In genomic region chr19:18461471-18461870, GRCh38 we compare ENCODE assay signal across 14 cellular contexts. TPM values are rescaled to one million over a fixed set of nuclear protein-coding genes. Genes with fewer than 3 reads are reported as not detected.
DNase-seq lines count a peak whose midpoint lies in the region; ATAC-seq and TF ChIP-seq lines count a peak whose summit lies in the region.
"Had no signal": no experiment of that assay in that cellular context is flagged by ENCODE, and none has a peak within 500 bp of the region (broad histone marks: within the 10 kb centered on the region; RNA-seq: fewer than 3 reads in every experiment).

No MANE protein-coding gene starts in this region.

- H3K27ac Mint-ChIP-seq in activated T-cell treated with anti-CD3 and anti-CD28 coated beads, Interleukin-2, amount 50 U/mL, for 24 hours, result peak overlapping the region; percentile 61
- H3K27ac Mint-ChIP-seq in activated B cell treated with CpG ODN at 0.5 μM for 24 hours, result peak overlapping the region; percentile 16
- peak overlapping the region; percentile 53 for H3K27ac Mint-ChIP-seq in memory B cell
- H3K27ac Mint-ChIP-seq: CD4-positive, CD25-positive, alpha-beta regulatory T cell; stimulated activated effector memory CD8-positive, alpha-beta T cell treated with anti-CD3 and anti-CD28 coated beads, Interleukin-12 subunit alpha, Interleukin-12 subunit beta, amount 100 ng/mL, for 72 hours had no signal

- intact Hi-C loops in activated B cell treated with CpG ODN at 0.5 μM for 24 hours (cut with micrococcal nuclease), result loop anchor here (10.0 kb wide), 1 partner anchor 673 kb away; the partner anchor contains the start of gene TMEM161A

- CTCF ChIA-PET in activated B cell treated with CpG ODN at 0.5 μM for 24 hours (lab: Charles Lee), result interaction anchor here (0.7 to 1.5 kb wide), 5 partner anchors 9 to 386 kb away, joined by 3 to 8 read pairs (median 4); partner anchors contain the start of genes ELL and KXD1

- H3K36me3 ChIP-seq in thoracic aorta (peaks cover 8% of the 10 kb centered on the region), brain microvascular endothelial cell (replicated peaks) (peaks cover 34% of the 10 kb centered on the region)

- H3K27me3 ChIP-seq in thoracic aorta (replicated peaks; ENCODE audit: insufficient read depth) (no peaks in the 10 kb centered on the region), brain microvascular endothelial cell (replicated peaks) (no peaks in the 10 kb centered on the region)
- H3K27me3 ChIP-seq: left lung had no signal

- ATAC-seq in activated B cell treated with CpG ODN at 0.5 μM for 24 hours (ENCODE audit: low read depth), result no peak
- ATAC-seq in memory B cell (ENCODE audit: low read depth), result no peak
- no peak for ATAC-seq in thoracic aorta (ENCODE audit: insufficient number of reproducible peaks, low FRiP score, low read depth)
- no peak for ATAC-seq in HG03342 (IDR thresholded peaks at IDR 0.05; ENCODE audit: unreplicated experiment)

- H3K27me3 Mint-ChIP-seq in activated T-cell treated with anti-CD3 and anti-CD28 coated beads, Interleukin-2, amount 50 U/mL, for 24 hours, result no peaks in the 10 kb centered on the region
- H3K27me3 Mint-ChIP-seq in activated B cell treated with CpG ODN at 0.5 μM for 24 hours (no peaks in the 10 kb centered on the region), memory B cell (no peaks in the 10 kb centered on the region)
- H3K27me3 Mint-ChIP-seq: CD4-positive, CD25-positive, alpha-beta regulatory T cell; IgD-negative memory B cell had no signal

- TF ChIP-seq CTCF in activated B cell treated with CpG ODN at 0.5 μM for 24 hours (IDR thresholded peaks at IDR 0.05) (no peak), thoracic aorta (IDR thresholded peaks at IDR 0.05) (no peak), brain microvascular endothelial cell (IDR thresholded peaks at IDR 0.05; ENCODE audit: low read depth, low read length, missing control alignments) (no peak)

- H3K4me1 Mint-ChIP-seq in activated T-cell treated with anti-CD3 and anti-CD28 coated beads, Interleukin-2, amount 50 U/mL, for 24 hours (ENCODE audit: low read depth), result peaks cover 2% of the 10 kb centered on the region
- H3K4me1 Mint-ChIP-seq in activated B cell treated with CpG ODN at 0.5 μM for 24 hours (peaks cover 2% of the 10 kb centered on the region), memory B cell (peaks cover 8% of the 10 kb centered on the region)

- in situ Hi-C loops in KBM-7 (cut with MboI; ENCODE audit: low pct_unique_long_range_greater_than_20kb, low sequenced_read_pairs), result loop anchor here (25.0 kb wide), 1 partner anchor 401 kb away; no protein-coding TSS in a partner anchor
- in situ Hi-C loops in brain microvascular endothelial cell (cut with HindIII; ENCODE audit: low pct_ligation_motif_present, low sequenced_read_pairs), result no loop called here

- H3K27ac ChIP-seq in thoracic aorta (peak overlapping the region; percentile 89 to 95), brain microvascular endothelial cell (no peak overlapping the region)

- no peak overlapping the region for H3K4me3 Mint-ChIP-seq in activated T-cell treated with anti-CD3 and anti-CD28 coated beads, Interleukin-2, amount 50 U/mL, for 24 hours
- H3K4me3 Mint-ChIP-seq in activated B cell treated with CpG ODN at 0.5 μM for 24 hours, result no peak overlapping the region
- no peak overlapping the region for H3K4me3 Mint-ChIP-seq in memory B cell
- H3K4me3 Mint-ChIP-seq: CD4-positive, CD25-positive, alpha-beta regulatory T cell; nephron progenitor cell; stimulated activated effector memory CD8-positive, alpha-beta T cell treated with anti-CD3 and anti-CD28 coated beads, Interleukin-12 subunit alpha, Interleukin-12 subunit beta, amount 100 ng/mL, for 72 hours had no signal

- POLR2A ChIA-PET in activated B cell treated with CpG ODN at 0.5 μM for 24 hours (lab: Charles Lee), result interaction anchor here (0.7 to 1.0 kb wide), 5 partner anchors 21 to 182 kb away, joined by 3 to 9 read pairs (median 5); no protein-coding TSS in a partner anchor

- H3K9me3 ChIP-seq in thoracic aorta, result no peaks in the 10 kb centered on the region
- H3K9me3 ChIP-seq: left lung had no signal

- no peak for DNase-seq in activated T-cell treated with anti-CD3 and anti-CD28 coated beads, Interleukin-2, amount 50 U/mL, for 24 hours
- DNase-seq in activated T-cell treated with anti-CD3 and anti-CD28 coated beads, Interleukin-2, amount 50 U/mL, for 1 hour, result no peak
- DNase-seq in activated B cell treated with CpG ODN at 0.5 μM for 24 hours (no peak), memory B cell (ENCODE audit: low spot score in 2 of 2) (no peak), thoracic aorta (ENCODE audit: low spot score) (no peak), KBM-7 (no peak), brain microvascular endothelial cell (no peak)
- DNase-seq: amniotic stem cell had no signal

- peaks cover 35 to 66% of the 10 kb centered on the region in 2 donors for H3K4me1 ChIP-seq in thoracic aorta (ENCODE audit: control insufficient read depth in 1 of 2, low read depth in 2 of 2)

- H3K9me3 Mint-ChIP-seq in activated T-cell treated with anti-CD3 and anti-CD28 coated beads, Interleukin-2, amount 50 U/mL, for 24 hours, result no peaks in the 10 kb centered on the region
- no peaks in the 10 kb centered on the region for H3K9me3 Mint-ChIP-seq in activated B cell treated with CpG ODN at 0.5 μM for 24 hours
- no peaks in the 10 kb centered on the region for H3K9me3 Mint-ChIP-seq in memory B cell
- H3K9me3 Mint-ChIP-seq: IgD-negative memory B cell; nephron progenitor cell; stimulated activated effector memory CD8-positive, alpha-beta T cell treated with anti-CD3 and anti-CD28 coated beads, Interleukin-12 subunit alpha, Interleukin-12 subunit beta, amount 100 ng/mL, for 72 hours had no signal

- H3K36me3 Mint-ChIP-seq in activated T-cell treated with anti-CD3 and anti-CD28 coated beads, Interleukin-2, amount 50 U/mL, for 24 hours (ENCODE audit: low read depth), result peaks cover 76% of the 10 kb centered on the region
- H3K36me3 Mint-ChIP-seq in activated B cell treated with CpG ODN at 0.5 μM for 24 hours (ENCODE audit: low read depth) (peaks cover 77% of the 10 kb centered on the region), memory B cell (peaks cover 23% of the 10 kb centered on the region)

- no peak overlapping the region for H3K4me3 ChIP-seq in thoracic aorta
- H3K4me3 ChIP-seq in brain microvascular endothelial cell (ENCODE audit: low read depth, low read length), result no peak overlapping the region
- H3K4me3 ChIP-seq: left lung had no signal

RNA-seq across cellular contexts. Expression of gene ISYNA1, which starts 23.5 kb away (rescaled TPM):
- 5.1 and 6.3 TPM in 2 replicates for total RNA-seq in activated B cell treated with CpG ODN at 0.5 μM for 24 hours
- 100 to 1,000 TPM in 1 of 2 donors, 10 to 100 TPM in 1; 60.9 to 143 TPM for total RNA-seq in thoracic aorta

RNA-seq across cellular contexts. Expression of gene SSBP4, which starts 42.3 kb away (rescaled TPM):
- total RNA-seq in activated B cell treated with CpG ODN at 0.5 μM for 24 hours (28.5 and 36.6 TPM in 2 replicates), thoracic aorta (10 to 100 TPM; 87.7 to 94.9 TPM)
